In genomic region chr5:2586016-2586715, GRCh38 we compare ENCODE assay signal across 28 cellular contexts.
"Had no signal": no experiment of that assay in that cellular context is flagged by ENCODE, and none has a peak within 500 bp of the region (broad histone marks: within the 10 kb centered on the region; RNA-seq: fewer than 3 reads in every experiment).

No MANE protein-coding gene starts in this region.

- H3K27me3 Mint-ChIP-seq: natural killer cell treated with Interleukin-12 subunit alpha and Interleukin-12 subunit beta and Interleukin-15 and Interleukin-18, amount 100 ng/mL, for 72 hours; stimulated activated naive B cell treated with anti-CD40 and anti-IgM and Interleukin-4, amounts not matched to agents 10 μg/mL and 1 μg/mL and 100 μg/mL, for 72 hours; stimulated activated naive CD8-positive, alpha-beta T cell treated with anti-CD3 and anti-CD28 coated beads, Interleukin-15, Interleukin-2, amounts not matched to agents 100 ng/mL and 50 ng/mL, for 24 hours had no signal

- H3K4me1 ChIP-seq: pancreas, prostate gland, right lobe of liver, sigmoid colon, stomach, thyroid gland, tibial nerve, upper lobe of left lung, vagina had no signal

- H3K27ac ChIP-seq: neutrophil, pancreas, prostate gland, right lobe of liver, sigmoid colon, stomach, thoracic aorta, thyroid gland, tibial nerve, upper lobe of left lung, vagina had no signal

- H3K4me3 Mint-ChIP-seq: naive thymus-derived CD8-positive, alpha-beta T cell; natural killer cell treated with Interleukin-12 subunit alpha and Interleukin-12 subunit beta and Interleukin-15 and Interleukin-18, amount 100 ng/mL, for 72 hours; nephron progenitor cell; neural crest cell; stimulated activated effector memory CD8-positive, alpha-beta T cell treated with anti-CD3 and anti-CD28 coated beads, Interleukin-12 subunit alpha, Interleukin-12 subunit beta, amount 100 ng/mL, for 72 hours; stimulated activated naive B cell treated with anti-CD40 and anti-IgM and Interleukin-4, amounts not matched to agents 10 μg/mL and 1 μg/mL and 100 μg/mL, for 72 hours; stimulated activated naive CD8-positive, alpha-beta T cell treated with anti-CD3 and anti-CD28 coated beads, Interleukin-15, Interleukin-2, amounts not matched to agents 100 ng/mL and 50 ng/mL, for 24 hours had no signal

- H3K9me3 Mint-ChIP-seq: nephron progenitor cell, neural crest cell had no signal

- H3K4me3 ChIP-seq: pancreas, prostate gland, right lobe of liver, sigmoid colon, stomach, thoracic aorta, thyroid gland, tibial nerve, upper lobe of left lung, vagina had no signal

- H3K4me1 Mint-ChIP-seq: naive thymus-derived CD8-positive, alpha-beta T cell; nephron progenitor cell; stimulated activated effector memory CD8-positive, alpha-beta T cell treated with anti-CD3 and anti-CD28 coated beads, Interleukin-12 subunit alpha, Interleukin-12 subunit beta, amount 100 ng/mL, for 72 hours; stimulated activated naive B cell treated with anti-CD40 and anti-IgM and Interleukin-4, amounts not matched to agents 10 μg/mL and 1 μg/mL and 100 μg/mL, for 72 hours had no signal

- H3K36me3 Mint-ChIP-seq: naive thymus-derived CD8-positive, alpha-beta T cell; natural killer cell treated with Interleukin-12 subunit alpha and Interleukin-12 subunit beta and Interleukin-15 and Interleukin-18, amount 100 ng/mL, for 72 hours; stimulated activated effector memory CD8-positive, alpha-beta T cell treated with anti-CD3 and anti-CD28 coated beads, Interleukin-12 subunit alpha, Interleukin-12 subunit beta, amount 100 ng/mL, for 72 hours; stimulated activated naive B cell treated with anti-CD40 and anti-IgM and Interleukin-4, amounts not matched to agents 10 μg/mL and 1 μg/mL and 100 μg/mL, for 72 hours had no signal

- DNase-seq: naive thymus-derived CD8-positive, alpha-beta T cell; nephron progenitor cell; nucleus accumbens; pancreas; retina; right cardiac atrium; right lobe of liver; sigmoid colon; small intestine; stimulated activated CD4-positive, alpha-beta T cell treated with anti-CD3 and anti-CD28 coated beads, Interleukin-15, amount 100 ng/mL, for 24 hours; stimulated activated CD4-positive, alpha-beta T cell treated with anti-CD3 and anti-CD28 coated beads, Interleukin-2, amount 100 ng/mL, for 24 hours; stimulated activated CD4-positive, alpha-beta T cell treated with anti-CD3 and anti-CD28 coated beads, Interleukin-2, amount 100 ng/mL, for 48 hours; stimulated activated CD4-positive, alpha-beta T cell treated with anti-CD3 and anti-CD28 coated beads, Interleukin-4, amount 100 ng/mL, for 24 hours; stimulated activated naive B cell treated with anti-CD40 and anti-IgM and Interleukin-4, amounts not matched to agents 10 μg/mL and 1 μg/mL and 100 μg/mL, for 72 hours; stimulated activated naive CD4-positive, alpha-beta T cell treated with Interleukin-2 at 50 U/mL for 16 hours; stomach; thyroid gland; trophoblast cell; upper lobe of left lung had no signal

- H3K36me3 ChIP-seq: neutrophil, pancreas, prostate gland, right lobe of liver, sigmoid colon, stomach, thoracic aorta, thyroid gland, tibial nerve, upper lobe of left lung, vagina had no signal

- H3K27me3 ChIP-seq: neutrophil, right lobe of liver, sigmoid colon, thyroid gland, tibial nerve, upper lobe of left lung, vagina had no signal

- H3K9me3 ChIP-seq: neutrophil, pancreas, prostate gland, right lobe of liver, sigmoid colon, stomach, thoracic aorta, thyroid gland, upper lobe of left lung, vagina had no signal

- H3K27ac Mint-ChIP-seq: naive thymus-derived CD8-positive, alpha-beta T cell; natural killer cell treated with Interleukin-12 subunit alpha and Interleukin-12 subunit beta and Interleukin-15 and Interleukin-18, amount 100 ng/mL, for 72 hours; nephron progenitor cell; stimulated activated effector memory CD8-positive, alpha-beta T cell treated with anti-CD3 and anti-CD28 coated beads, Interleukin-12 subunit alpha, Interleukin-12 subunit beta, amount 100 ng/mL, for 72 hours; stimulated activated naive B cell treated with anti-CD40 and anti-IgM and Interleukin-4, amounts not matched to agents 10 μg/mL and 1 μg/mL and 100 μg/mL, for 72 hours; stimulated activated naive CD8-positive, alpha-beta T cell treated with anti-CD3 and anti-CD28 coated beads, Interleukin-15, Interleukin-2, amounts not matched to agents 100 ng/mL and 50 ng/mL, for 24 hours had no signal
